Comparison of ENCODE assay signal across 21 cellular contexts in genomic region chr18:44584900-44585299, GRCh38.
"Had no signal": no experiment of that assay in that cellular context is flagged by ENCODE, and none has a peak within 500 bp of the region (broad histone marks: within the 10 kb centered on the region; RNA-seq: fewer than 3 reads in every experiment).

No MANE protein-coding gene starts in this region.

- H3K9me3 Mint-ChIP-seq: mesothelial cell of epicardium had no signal

- H3K4me3 Mint-ChIP-seq: endodermal cell, mesothelial cell of epicardium had no signal

- H3K9me3 ChIP-seq: esophagus muscularis mucosa, gastrocnemius medialis, heart right ventricle, left lung, lower lobe of right lung, mucosa of descending colon had no signal

- H3K27me3 ChIP-seq: esophagus muscularis mucosa, gastrocnemius medialis, heart right ventricle, left lung had no signal

- DNase-seq: dermis blood vessel endothelial cell; dorsolateral prefrontal cortex; effector CD4-positive, alpha-beta T cell; effector memory CD4-positive, alpha-beta T cell; endodermal cell; foreskin melanocyte; gastrocnemius medialis; glutamatergic neuron; head of caudate nucleus; heart right ventricle; hippocampal formation; left cardiac atrium; left lung; left ventricle myocardium superior; lower lobe of right lung; mesenchymal stem cell; mucosa of descending colon; naive B cell had no signal

- H3K4me1 ChIP-seq: gastrocnemius medialis, heart right ventricle, left lung, lower lobe of right lung had no signal

- H3K36me3 Mint-ChIP-seq: mesothelial cell of epicardium, naive B cell had no signal

- H3K27ac ChIP-seq: coronary artery, dorsolateral prefrontal cortex, esophagus muscularis mucosa, gastrocnemius medialis, heart right ventricle, left lung, lower lobe of right lung had no signal

- H3K36me3 ChIP-seq: esophagus muscularis mucosa, gastrocnemius medialis, heart right ventricle, left lung, lower lobe of right lung had no signal

- H3K4me1 Mint-ChIP-seq: endodermal cell had no signal

- ATAC-seq: gastrocnemius medialis, heart right ventricle, left cardiac atrium, left lung, left ventricle myocardium superior, lower lobe of right lung, mucosa of descending colon had no signal

- H3K4me3 ChIP-seq: coronary artery, dorsolateral prefrontal cortex, esophagus muscularis mucosa, gastrocnemius medialis, heart right ventricle, left lung, lower lobe of right lung, mucosa of descending colon had no signal

- H3K27ac Mint-ChIP-seq: endodermal cell, mesothelial cell of epicardium, naive B cell had no signal
